1 cellular context compared by ENCODE assay signal in genomic region chr4:986949-987688, GRCh38.
TF ChIP-seq lines count a peak whose summit lies in the region.

Gene IDUA (plus strand): TSS chr4:987044. CDS start chr4:987085, 41 bp downstream.

TF ChIP-seq in H1, 55 proteins besides CTCF, POLR2A, EP300 and RAD21 (continued from another document):
- TF ChIP-seq SP4 (IDR thresholded peaks at IDR 0.05; ENCODE audit: low read length) (no peak), SIRT6 (IDR thresholded peaks at IDR 0.05; ENCODE audit: low read length) (no peak)
